ENCODE assay signal across 21 cellular contexts in genomic region chr2:10343658-10344057, GRCh38. TPM values are rescaled to one million over a fixed set of nuclear protein-coding genes. Genes with fewer than 3 reads are reported as not detected.
DNase-seq lines count a peak whose midpoint lies in the region; ATAC-seq and TF ChIP-seq lines count a peak whose summit lies in the region.
"Had no signal": no experiment of that assay in that cellular context is flagged by ENCODE, and none has a peak within 500 bp of the region (broad histone marks: within the 10 kb centered on the region; RNA-seq: fewer than 3 reads in every experiment).

No MANE protein-coding gene starts in this region.

- H3K9me3 ChIP-seq in Panc1 (ENCODE audit: control insufficient read depth, insufficient read depth, low read depth, low read length) (no peaks in the 10 kb centered on the region), lower lobe of right lung (no peaks in the 10 kb centered on the region), suprapubic skin (no peaks in the 10 kb centered on the region)
- H3K9me3 ChIP-seq: ovary, right atrium auricular region, transverse colon had no signal

- in situ Hi-C loops in Panc1 (cut with HindIII; ENCODE audit: low pct_unique_long_range_greater_than_20kb, low sequenced_read_pairs) = no loop called here

- TF ChIP-seq EP300 in suprapubic skin (IDR thresholded peaks at IDR 0.05) = no peak

- H3K36me3 ChIP-seq in Panc1 (ENCODE audit: control insufficient read depth, insufficient read depth, low read length) = no peaks in the 10 kb centered on the region
- H3K36me3 ChIP-seq in lower lobe of right lung = no peaks in the 10 kb centered on the region
- no peaks in the 10 kb centered on the region for H3K36me3 ChIP-seq in suprapubic skin
- H3K36me3 ChIP-seq: brain microvascular endothelial cell, ovary, right atrium auricular region, transverse colon had no signal

- 84% methylated on average over 8 of the region's 8 CpGs for WGBS in suprapubic skin

- no peak for TF ChIP-seq CTCF in Panc1 (IDR thresholded peaks at IDR 0.05)
- no peak for TF ChIP-seq CTCF in lower lobe of right lung (IDR thresholded peaks at IDR 0.05)
- no peak for TF ChIP-seq CTCF in suprapubic skin (IDR thresholded peaks at IDR 0.05)

- H3K4me3 Mint-ChIP-seq in activated naive CD8-positive, alpha-beta T cell = no peak overlapping the region
- no peak overlapping the region for H3K4me3 Mint-ChIP-seq in activated naive CD8-positive, alpha-beta T cell treated with anti-CD3 and anti-CD28 coated beads, Interleukin-2, amount 50 U/mL, for 24 hours
- H3K4me3 Mint-ChIP-seq: activated CD4-positive, alpha-beta T cell treated with anti-CD3 and anti-CD28 coated beads, Interleukin-2, amount 10 ng/mL, durations not matched to agents 7 days and 5 days; activated CD8-positive, alpha-beta memory T cell treated with anti-CD3 and anti-CD28 coated beads, Interleukin-2, amount 10 ng/mL, durations not matched to agents 7 days and 5 days; activated T-helper 1 cell treated with anti-CD3 and anti-CD28 coated beads, Interleukin-12 subunit alpha, Interleukin-12 subunit beta, Interleukin-2, Interleukin-4 antibody, amounts not matched to agents 30 ng/mL and 10 ng/mL and 1 ng/mL, durations not matched to agents 14 hours and 24 hours and 36 hours; stimulated activated naive CD8-positive, alpha-beta T cell treated with anti-CD3 and anti-CD28 coated beads, Interleukin-15, amount 100 ng/mL, for 72 hours; T-helper 1 cell treated with Interleukin-12 subunit alpha and Interleukin-12 subunit beta and Interleukin-4 antibody, amounts not matched to agents 30 μg/mL and 1 μg/mL, for 36 hours had no signal

- no peak for ATAC-seq in activated naive CD8-positive, alpha-beta T cell treated with anti-CD3 and anti-CD28 coated beads, Interleukin-2, amount 50 U/mL, for 24 hours
- ATAC-seq in Panc1 (0 out of 2 replicates have a peak, but pooled peaks have one; percentile 4), lower lobe of right lung (no peak), GM18870 (IDR thresholded peaks at IDR 0.05; ENCODE audit: unreplicated experiment) (no peak), GM21515 (IDR thresholded peaks at IDR 0.05; ENCODE audit: unreplicated experiment) (no peak)
- ATAC-seq: activated CD8-positive, alpha-beta memory T cell treated with anti-CD3 and anti-CD28 coated beads, Interleukin-2, amount 10 ng/mL, durations not matched to agents 7 days and 5 days had no signal

- peaks cover 74% of the 10 kb centered on the region for H3K4me1 Mint-ChIP-seq in activated naive CD8-positive, alpha-beta T cell (ENCODE audit: low read depth)
- peaks cover 74% of the 10 kb centered on the region for H3K4me1 Mint-ChIP-seq in activated naive CD8-positive, alpha-beta T cell treated with anti-CD3 and anti-CD28 coated beads, Interleukin-2, amount 50 U/mL, for 24 hours

- H3K4me1 ChIP-seq in Panc1 (ENCODE audit: control insufficient read depth, insufficient read depth, low read length) (peaks cover 91% of the 10 kb centered on the region), lower lobe of right lung (peaks cover 81% of the 10 kb centered on the region), suprapubic skin (peaks cover 19% of the 10 kb centered on the region)

- no peak overlapping the region for H3K4me3 ChIP-seq in Panc1 (ENCODE audit: low read depth in 2 of 2, low read length in 2 of 2)
- H3K4me3 ChIP-seq in lower lobe of right lung = no peak overlapping the region
- no peak overlapping the region for H3K4me3 ChIP-seq in suprapubic skin
- H3K4me3 ChIP-seq: ovary, right atrium auricular region, transverse colon had no signal

- TF ChIP-seq POLR2A in suprapubic skin (IDR thresholded peaks at IDR 0.05) = no peak

- H3K27me3 ChIP-seq in Panc1 (ENCODE audit: control insufficient read depth, insufficient read depth, low read length) (no peaks in the 10 kb centered on the region), lower lobe of right lung (ENCODE audit: low read depth) (no peaks in the 10 kb centered on the region), suprapubic skin (no peaks in the 10 kb centered on the region)
- H3K27me3 ChIP-seq: brain microvascular endothelial cell, ovary, right atrium auricular region, transverse colon had no signal

- no peaks in the 10 kb centered on the region for H3K27me3 Mint-ChIP-seq in activated naive CD8-positive, alpha-beta T cell
- H3K27me3 Mint-ChIP-seq in activated naive CD8-positive, alpha-beta T cell treated with anti-CD3 and anti-CD28 coated beads, Interleukin-2, amount 50 U/mL, for 24 hours = no peaks in the 10 kb centered on the region
- H3K27me3 Mint-ChIP-seq: activated CD4-positive, alpha-beta T cell treated with anti-CD3 and anti-CD28 coated beads, Interleukin-2, amount 10 ng/mL, durations not matched to agents 7 days and 5 days; activated CD8-positive, alpha-beta memory T cell treated with anti-CD3 and anti-CD28 coated beads, Interleukin-2, amount 10 ng/mL, durations not matched to agents 7 days and 5 days; stimulated activated naive CD8-positive, alpha-beta T cell treated with anti-CD3 and anti-CD28 coated beads, Interleukin-15, amount 100 ng/mL, for 72 hours had no signal

- no TSS peak for BruUV-seq in Panc1 (replicated peaks; lab: Mats Ljungman, UMichigan)

- POLR2A ChIA-PET in Panc1 (lab: Charles Lee) = no interaction called here

- intact Hi-C loops in Panc1 (cut with micrococcal nuclease; ENCODE audit: unreplicated experiment) = loop anchor here (5.0 kb wide), 1 partner anchor 64 kb away; no protein-coding TSS in a partner anchor
- intact Hi-C loops in lower lobe of right lung (cut with DNase I) = no loop called here

- no peak for DNase-seq in activated naive CD8-positive, alpha-beta T cell treated with anti-CD3 and anti-CD28 coated beads, Interleukin-2, amount 50 U/mL, for 24 hours
- DNase-seq in Panc1 (ENCODE audit: low read depth, low spot score) = no peak
- peak; percentile 25 for DNase-seq in lower lobe of right lung
- no peak for DNase-seq in suprapubic skin (ENCODE audit: low spot score in 2 of 2)
- no peak for DNase-seq in NCI-H69 (lab: John Stamatoyannopoulos, UW)
- DNase-seq: activated CD4-positive, alpha-beta T cell treated with anti-CD3 and anti-CD28 coated beads, Interleukin-2, amount 10 ng/mL, durations not matched to agents 7 days and 5 days; activated CD8-positive, alpha-beta memory T cell treated with anti-CD3 and anti-CD28 coated beads, Interleukin-2, amount 10 ng/mL, durations not matched to agents 7 days and 5 days; brain microvascular endothelial cell; NCI-H1105 treated with DMSO at 0.1 percent for 48 hours; ovary; Right ventricle myocardium superior; stimulated activated CD4-positive, alpha-beta T cell treated with anti-CD3 and anti-CD28 coated beads, Interleukin-12 subunit alpha, Interleukin-12 subunit beta, amount 100 ng/mL, for 4 hours; stimulated activated CD4-positive, alpha-beta T cell treated with anti-CD3 and anti-CD28 coated beads, Interleukin-4, amount 100 ng/mL, for 4 hours; stimulated activated naive CD8-positive, alpha-beta T cell treated with anti-CD3 and anti-CD28 coated beads, Interleukin-15, amount 100 ng/mL, for 72 hours; transverse colon had no signal

- peak overlapping the region; percentile 3 for H3K27ac Mint-ChIP-seq in activated naive CD8-positive, alpha-beta T cell
- H3K27ac Mint-ChIP-seq in activated naive CD8-positive, alpha-beta T cell treated with anti-CD3 and anti-CD28 coated beads, Interleukin-2, amount 50 U/mL, for 24 hours = no peak overlapping the region
- H3K27ac Mint-ChIP-seq: activated CD4-positive, alpha-beta T cell treated with anti-CD3 and anti-CD28 coated beads, Interleukin-2, amount 10 ng/mL, durations not matched to agents 7 days and 5 days; activated CD8-positive, alpha-beta memory T cell treated with anti-CD3 and anti-CD28 coated beads, Interleukin-2, amount 10 ng/mL, durations not matched to agents 7 days and 5 days; activated T-helper 1 cell treated with anti-CD3 and anti-CD28 coated beads, Interleukin-12 subunit alpha, Interleukin-12 subunit beta, Interleukin-2, Interleukin-4 antibody, amounts not matched to agents 30 ng/mL and 10 ng/mL and 1 ng/mL, durations not matched to agents 14 hours and 24 hours and 36 hours; T-helper 1 cell treated with Interleukin-12 subunit alpha and Interleukin-12 subunit beta and Interleukin-4 antibody, amounts not matched to agents 30 μg/mL and 1 μg/mL, for 36 hours had no signal

- CTCF ChIA-PET in Panc1 (lab: Charles Lee) = no interaction called here

- peak overlapping the region; percentile 87 for H3K27ac ChIP-seq in Panc1 (ENCODE audit: low read length)
- peak overlapping the region; percentile 56 for H3K27ac ChIP-seq in lower lobe of right lung
- no peak overlapping the region for H3K27ac ChIP-seq in suprapubic skin
- H3K27ac ChIP-seq: brain microvascular endothelial cell, ovary, right atrium auricular region, transverse colon had no signal

- no peaks in the 10 kb centered on the region for H3K9me3 Mint-ChIP-seq in activated naive CD8-positive, alpha-beta T cell (ENCODE audit: low read depth)
- no peaks in the 10 kb centered on the region for H3K9me3 Mint-ChIP-seq in activated naive CD8-positive, alpha-beta T cell treated with anti-CD3 and anti-CD28 coated beads, Interleukin-2, amount 50 U/mL, for 24 hours
- H3K9me3 Mint-ChIP-seq: activated CD4-positive, alpha-beta T cell treated with anti-CD3 and anti-CD28 coated beads, Interleukin-2, amount 10 ng/mL, durations not matched to agents 7 days and 5 days; activated T-helper 1 cell treated with anti-CD3 and anti-CD28 coated beads, Interleukin-12 subunit alpha, Interleukin-12 subunit beta, Interleukin-2, Interleukin-4 antibody, amounts not matched to agents 30 ng/mL and 10 ng/mL and 1 ng/mL, durations not matched to agents 14 hours and 24 hours and 36 hours; stimulated activated naive CD8-positive, alpha-beta T cell treated with anti-CD3 and anti-CD28 coated beads, Interleukin-15, amount 100 ng/mL, for 72 hours; T-helper 1 cell treated with Interleukin-12 subunit alpha and Interleukin-12 subunit beta and Interleukin-4 antibody, amounts not matched to agents 30 μg/mL and 1 μg/mL, for 36 hours had no signal

- H3K36me3 Mint-ChIP-seq in activated naive CD8-positive, alpha-beta T cell = peaks cover 8% of the 10 kb centered on the region
- H3K36me3 Mint-ChIP-seq in activated naive CD8-positive, alpha-beta T cell treated with anti-CD3 and anti-CD28 coated beads, Interleukin-2, amount 50 U/mL, for 24 hours (ENCODE audit: low read depth) = peaks cover 5% of the 10 kb centered on the region
- H3K36me3 Mint-ChIP-seq: activated CD8-positive, alpha-beta memory T cell treated with anti-CD3 and anti-CD28 coated beads, Interleukin-2, amount 10 ng/mL, durations not matched to agents 7 days and 5 days had no signal

RNA-seq across cellular contexts. Expression of gene HPCAL1, which starts 41.0 kb away (rescaled TPM):
- total RNA-seq in Panc1 (2021; ENCODE audit: unreplicated experiment) = 234 TPM
- 556 TPM for polyA plus RNA-seq in Panc1 (2012; ENCODE audit: insufficient read length)
- 132 TPM for total RNA-seq in lower lobe of right lung
- 10 to 100 TPM; 27.7 to 40.7 (median 35.3) TPM for total RNA-seq in suprapubic skin
